ENCODE assay signal across 1 cellular context in the genomic region with DNA sequence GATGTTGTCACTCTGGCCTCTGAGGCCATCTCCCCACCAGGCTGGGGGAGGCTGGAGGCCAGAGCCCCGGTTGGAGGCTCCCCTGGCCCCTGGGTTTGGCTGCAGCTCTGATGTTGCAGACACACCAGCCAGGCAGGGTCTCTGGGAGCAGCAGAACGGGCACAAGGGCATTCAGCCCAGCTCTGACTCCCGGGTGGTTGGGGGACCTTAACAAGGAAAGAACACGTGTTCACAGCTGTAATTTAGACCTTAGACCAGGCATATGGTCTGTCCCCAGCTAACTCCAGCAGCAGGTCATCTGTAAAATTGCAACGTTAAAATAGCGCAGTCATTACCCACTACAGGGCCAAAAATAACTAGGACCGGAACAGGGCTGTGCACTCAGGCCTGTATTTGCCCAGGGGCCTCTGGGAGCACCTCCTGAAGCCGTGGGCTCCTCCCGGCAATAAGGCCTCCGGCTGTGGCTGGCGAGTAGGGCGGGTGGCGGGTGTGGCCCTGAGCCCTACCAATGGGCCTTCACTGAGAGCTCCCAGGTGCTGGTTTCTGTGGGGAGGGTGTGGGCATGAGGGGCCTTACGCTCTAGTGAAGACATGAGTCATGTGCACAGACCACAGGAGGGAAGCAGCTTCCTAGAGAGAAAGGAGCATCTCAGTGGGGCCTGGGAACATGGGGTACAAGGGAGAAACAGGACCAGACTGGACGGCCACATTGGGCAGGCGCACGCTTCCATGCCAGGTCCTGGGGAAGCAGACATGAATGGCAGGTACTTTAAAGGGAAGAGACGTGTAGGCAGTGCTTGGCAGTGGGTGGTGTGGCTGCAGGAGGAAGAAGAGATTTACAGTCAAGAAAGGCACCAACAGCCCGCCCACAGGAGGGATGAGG.
A peak's percentile ranks its signal among the peaks of the same experiment; 100 is the strongest.
TF ChIP-seq lines count a peak whose summit lies in the region.

No MANE protein-coding gene starts in this region.

TF ChIP-seq in HepG2, 621 proteins besides CTCF, POLR2A, EP300 and RAD21 (continued from another document):
- no peak for TF ChIP-seq PAXIP1 (CRISPR knock-in tag; conservative IDR thresholded peaks at IDR 0.05)
- TF ChIP-seq KDM2A (CRISPR knock-in tag; IDR thresholded peaks at IDR 0.05; ENCODE audit: borderline replicate concordance, low read depth), result no peak; the same call in 1 of the 2 replicates
- no peak for TF ChIP-seq ZNF570 (CRISPR knock-in tag; IDR thresholded peaks at IDR 0.05; ENCODE audit: borderline replicate concordance)
- TF ChIP-seq ZNF768 (CRISPR knock-in tag; IDR thresholded peaks at IDR 0.05), result peak; percentile 49; the same call in 1 of the 2 replicates
- TF ChIP-seq, protein P1, sequence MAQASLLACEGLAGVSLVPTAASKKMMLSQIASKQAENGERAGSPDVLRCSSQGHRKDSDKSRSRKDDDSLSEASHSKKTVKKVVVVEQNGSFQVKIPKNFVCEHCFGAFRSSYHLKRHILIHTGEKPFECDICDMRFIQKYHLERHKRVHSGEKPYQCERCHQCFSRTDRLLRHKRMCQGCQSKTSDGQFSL (CRISPR knock-in tag; IDR thresholded peaks at IDR 0.05), result no peak
- no peak for TF ChIP-seq SAFB2 (CRISPR knock-in tag; IDR thresholded peaks at IDR 0.05; ENCODE audit: borderline replicate concordance, low read depth)
- peak; percentile 21; the same call in 1 of the 2 replicates for TF ChIP-seq RXRA (CRISPR knock-in tag; IDR thresholded peaks at IDR 0.05)
- no peak for TF ChIP-seq ZNF460 (CRISPR knock-in tag; IDR thresholded peaks at IDR 0.05; ENCODE audit: borderline replicate concordance)
- TF ChIP-seq, protein P2, sequence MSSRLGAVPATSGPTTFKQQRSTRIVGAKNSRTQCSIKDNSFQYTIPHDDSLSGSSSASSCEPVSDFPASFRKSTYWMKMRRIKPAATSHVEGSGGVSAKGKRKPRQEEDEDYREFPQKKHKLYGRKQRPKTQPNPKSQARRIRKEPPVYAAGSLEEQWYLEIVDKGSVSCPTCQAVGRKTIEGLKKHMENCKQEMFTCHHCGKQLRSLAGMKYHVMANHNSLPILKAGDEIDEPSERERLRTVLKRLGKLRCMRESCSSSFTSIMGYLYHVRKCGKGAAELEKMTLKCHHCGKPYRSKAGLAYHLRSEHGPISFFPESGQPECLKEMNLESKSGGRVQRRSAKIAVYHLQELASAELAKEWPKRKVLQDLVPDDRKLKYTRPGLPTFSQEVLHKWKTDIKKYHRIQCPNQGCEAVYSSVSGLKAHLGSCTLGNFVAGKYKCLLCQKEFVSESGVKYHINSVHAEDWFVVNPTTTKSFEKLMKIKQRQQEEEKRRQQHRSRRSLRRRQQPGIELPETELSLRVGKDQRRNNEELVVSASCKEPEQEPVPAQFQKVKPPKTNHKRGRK (CRISPR knock-in tag; IDR thresholded peaks at IDR 0.05), result no peak
- TF ChIP-seq, protein P3, sequence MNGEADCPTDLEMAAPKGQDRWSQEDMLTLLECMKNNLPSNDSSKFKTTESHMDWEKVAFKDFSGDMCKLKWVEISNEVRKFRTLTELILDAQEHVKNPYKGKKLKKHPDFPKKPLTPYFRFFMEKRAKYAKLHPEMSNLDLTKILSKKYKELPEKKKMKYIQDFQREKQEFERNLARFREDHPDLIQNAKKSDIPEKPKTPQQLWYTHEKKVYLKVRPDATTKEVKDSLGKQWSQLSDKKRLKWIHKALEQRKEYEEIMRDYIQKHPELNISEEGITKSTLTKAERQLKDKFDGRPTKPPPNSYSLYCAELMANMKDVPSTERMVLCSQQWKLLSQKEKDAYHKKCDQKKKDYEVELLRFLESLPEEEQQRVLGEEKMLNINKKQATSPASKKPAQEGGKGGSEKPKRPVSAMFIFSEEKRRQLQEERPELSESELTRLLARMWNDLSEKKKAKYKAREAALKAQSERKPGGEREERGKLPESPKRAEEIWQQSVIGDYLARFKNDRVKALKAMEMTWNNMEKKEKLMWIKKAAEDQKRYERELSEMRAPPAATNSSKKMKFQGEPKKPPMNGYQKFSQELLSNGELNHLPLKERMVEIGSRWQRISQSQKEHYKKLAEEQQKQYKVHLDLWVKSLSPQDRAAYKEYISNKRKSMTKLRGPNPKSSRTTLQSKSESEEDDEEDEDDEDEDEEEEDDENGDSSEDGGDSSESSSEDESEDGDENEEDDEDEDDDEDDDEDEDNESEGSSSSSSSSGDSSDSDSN (CRISPR knock-in tag; IDR thresholded peaks at IDR 0.05), result peak; percentile 39
- TF ChIP-seq MYC (CRISPR knock-in tag; IDR thresholded peaks at IDR 0.05; ENCODE audit: borderline replicate concordance), result peak; percentile 50; the same call in 1 of the 2 replicates
- TF ChIP-seq NFYB (CRISPR knock-in tag; IDR thresholded peaks at IDR 0.05), result 0 out of 2 replicates have a peak, but pooled peaks have one; percentile 13
- TF ChIP-seq HMGXB4 (CRISPR knock-in tag; IDR thresholded peaks at IDR 0.05; ENCODE audit: borderline replicate concordance in 1 of 2, low read depth in 1 of 2), result 0 out of 4 replicates have a peak, but pooled peaks of 1 of the 2 experiments have one; percentile 4
TF ChIP-seq in HepG2: peak in this region for 50.
